18 cellular contexts compared by ENCODE assay signal in genomic region chr17:14156689-14157088, GRCh38.
DNase-seq lines count a peak whose midpoint lies in the region; TF ChIP-seq lines count a peak whose summit lies in the region.
"Had no signal": no experiment of that assay in that cellular context is flagged by ENCODE, and none has a peak within 500 bp of the region (broad histone marks: within the 10 kb centered on the region; RNA-seq: fewer than 3 reads in every experiment).

No MANE protein-coding gene starts in this region.

- no peaks in the 10 kb centered on the region for H3K36me3 ChIP-seq in GM23248 (ENCODE audit: low read depth)
- H3K36me3 ChIP-seq in hepatocyte (replicated peaks; ENCODE audit: insufficient read depth, low read depth), result no peaks in the 10 kb centered on the region
- H3K36me3 ChIP-seq in spleen, result peaks cover 0 to 30% (median 2%) of the 10 kb centered on the region in 6 donors
- H3K36me3 ChIP-seq: ovary, uterus had no signal

- H3K9ac ChIP-seq in GM23248, result no peak overlapping the region

- DNase-seq in AG09309 (ENCODE audit: low read depth), result peak; percentile 82
- peak; percentile 48 for DNase-seq in GM23248
- DNase-seq in SIG-M5 treated with dmso at 0.1 percent for 504 hours (lab: John Stamatoyannopoulos, UW; ENCODE audit: unreplicated experiment), result peak; percentile 80
- peak; percentile 52 for DNase-seq in hepatocyte (ENCODE audit: low spot score)
- DNase-seq in spleen, result no peak
- DNase-seq in NCI-H345 (lab: John Stamatoyannopoulos, UW), result no peak
- DNase-seq in stimulated activated CD4-positive, alpha-beta T cell treated with anti-CD3 and anti-CD28 coated beads, Interleukin-15, amount 100 ng/mL, for 24 hours, result no peak
- DNase-seq in activated effector memory CD4-positive, alpha-beta T cell treated with Interleukin-2 at 50 U/mL for 16 hours, result no peak
- DNase-seq: activated CD4-positive, CD25-positive, alpha-beta regulatory T cell treated with anti-CD3 and anti-CD28 coated beads, Interleukin-2, amount 50 U/mL, for 72 hours; Karpas-422; mucosa of descending colon; NCI-H1930; NCI-H526 treated with DMSO at 0.1 percent for 48 hours; ovary; Peyer's patch; small intestine; T-cell; uterus had no signal

- H3K4me1 ChIP-seq in GM23248 (ENCODE audit: insufficient read depth), result no peaks in the 10 kb centered on the region
- H3K4me1 ChIP-seq in hepatocyte (ENCODE audit: insufficient read depth), result peaks cover 11% of the 10 kb centered on the region
- H3K4me1 ChIP-seq in spleen, result no peaks in the 10 kb centered on the region
- H3K4me1 ChIP-seq: Peyer's patch, uterus had no signal

- TF ChIP-seq POLR2A in spleen (IDR thresholded peaks at IDR 0.05), result no peak

- WGBS in GM23248 (ENCODE audit: low coverage in 1 of 2, low lambda C conversion rate in 2 of 2, missing lambda C conversion rate in 2 of 2), 2 experiments, result 51 to 59% methylated on average over 4 of the region's 4 CpGs
- WGBS in hepatocyte (ENCODE audit: low lambda C conversion rate, missing lambda C conversion rate), result 23% methylated on average over 4 of the region's 4 CpGs
- 38 to 65% (median 58%) methylated on average over 4 of the region's 4 CpGs for WGBS in spleen, 5 donors

- H3K27ac ChIP-seq in GM23248 (no peak overlapping the region), hepatocyte (peak overlapping the region; percentile 21), spleen (no peak overlapping the region)
- H3K27ac ChIP-seq: ovary, Peyer's patch, uterus had no signal

- H4K20me1 ChIP-seq in GM23248 (ENCODE audit: insufficient read depth), result 0 out of 2 replicates have a peak, but pooled peaks cover 2% of the 10 kb centered on the region
- no peaks in the 10 kb centered on the region for H4K20me1 ChIP-seq in hepatocyte (ENCODE audit: insufficient read depth, poor library complexity, severe bottlenecking)

- H2AFZ ChIP-seq in GM23248 (no peak overlapping the region), hepatocyte (no peak overlapping the region)

- H3K79me2 ChIP-seq in GM23248 (ENCODE audit: insufficient read depth), result 0 out of 2 replicates have a peak, but pooled peaks cover 6% of the 10 kb centered on the region
- peaks cover 12% of the 10 kb centered on the region for H3K79me2 ChIP-seq in hepatocyte

- no peak overlapping the region for H3K4me2 ChIP-seq in GM23248 (ENCODE audit: unreplicated experiment)
- H3K4me2 ChIP-seq in hepatocyte, result no peak overlapping the region

- H3F3A ChIP-seq in GM23248 (ENCODE audit: insufficient read depth), result no peaks in the 10 kb centered on the region

- H3K9me3 ChIP-seq in GM23248 (ENCODE audit: low read depth), result no peaks in the 10 kb centered on the region
- no peaks in the 10 kb centered on the region for H3K9me3 ChIP-seq in hepatocyte (ENCODE audit: low read depth)
- no peaks in the 10 kb centered on the region for H3K9me3 ChIP-seq in spleen
- H3K9me3 ChIP-seq: mucosa of descending colon, ovary, Peyer's patch, uterus had no signal

- intact Hi-C loops in spleen (cut with DNase I; ENCODE audit: low total_unique reads), result no loop called here

- in situ Hi-C loops in GM23248 (cut with MboI), result no loop called here

- TF ChIP-seq CTCF in AG09309 (IDR thresholded peaks at IDR 0.05; ENCODE audit: control insufficient read depth, insufficient read depth, low read depth, low read length, missing control alignments), result no peak
- no peak for TF ChIP-seq CTCF in hepatocyte (IDR thresholded peaks at IDR 0.05; ENCODE audit: poor library complexity)
- TF ChIP-seq CTCF in spleen (IDR thresholded peaks at IDR 0.05 in 8 of 11, conservative IDR thresholded peaks at IDR 0.05 in 3 of 11), result no peak

- H3K4me3 ChIP-seq in AG09309 (ENCODE audit: control insufficient read depth, low read depth, low read length) (no peak overlapping the region), GM23248 (no peak overlapping the region), hepatocyte (no peak overlapping the region), spleen (no peak overlapping the region)
- H3K4me3 ChIP-seq: mucosa of descending colon, ovary, Peyer's patch, uterus had no signal

- no peaks in the 10 kb centered on the region for H3K9me2 ChIP-seq in GM23248 (ENCODE audit: insufficient read depth)
- no peaks in the 10 kb centered on the region for H3K9me2 ChIP-seq in hepatocyte (replicated peaks; ENCODE audit: insufficient read depth)

- no peaks in the 10 kb centered on the region for H3K27me3 ChIP-seq in GM23248 (replicated peaks; ENCODE audit: insufficient read depth)
- no peaks in the 10 kb centered on the region for H3K27me3 ChIP-seq in hepatocyte
- no peaks in the 10 kb centered on the region for H3K27me3 ChIP-seq in spleen (replicated peaks in 1 of 7)
- H3K27me3 ChIP-seq: ovary, Peyer's patch, uterus had no signal

Comparison
In these comparisons a context has a peak if more than half of its experiments do, and no peak if none do; other contexts are left out.
1. DNase-seq: peak in AG09309 (single experiment), GM23248 (single experiment), SIG-M5 treated with dmso at 0.1 percent for 504 hours (single experiment) and hepatocyte (single experiment); none in spleen (single experiment), NCI-H345 (single experiment), stimulated activated CD4-positive, alpha-beta T cell treated with anti-CD3 and anti-CD28 coated beads, Interleukin-15, amount 100 ng/mL, for 24 hours (single experiment) and activated effector memory CD4-positive, alpha-beta T cell treated with Interleukin-2 at 50 U/mL for 16 hours (single experiment).